ENCODE assay signal across 17 cellular contexts in genomic region chr3:142356818-142357217, GRCh38.
A peak's percentile ranks its signal among the peaks of the same experiment; 100 is the strongest.
DNase-seq lines count a peak whose midpoint lies in the region; ATAC-seq and TF ChIP-seq lines count a peak whose summit lies in the region.
"Had no signal": no experiment of that assay in that cellular context is flagged by ENCODE, and none has a peak within 500 bp of the region (broad histone marks: within the 10 kb centered on the region; RNA-seq: fewer than 3 reads in every experiment).

No MANE protein-coding gene starts in this region.

- in situ Hi-C loops in G401 (cut with HindIII; ENCODE audit: low sequenced_read_pairs), result no loop called here

- H3K36me3 Mint-ChIP-seq in naive B cell, result peaks cover 43 to 52% of the 10 kb centered on the region in 2 donors

- H3K27me3 Mint-ChIP-seq in naive B cell, result no peaks in the 10 kb centered on the region

- H3K36me3 ChIP-seq in uterus, result no peaks in the 10 kb centered on the region

- no peak for TF ChIP-seq POLR2A in uterus (IDR thresholded peaks at IDR 0.05)

- ATAC-seq in GM18511 (IDR thresholded peaks at IDR 0.05; ENCODE audit: unreplicated experiment), result peak; percentile 66
- peak; percentile 37 for ATAC-seq in GM21526 (IDR thresholded peaks at IDR 0.05; ENCODE audit: low FRiP score, unreplicated experiment)
- ATAC-seq in HG03064 (IDR thresholded peaks at IDR 0.05; ENCODE audit: low read depth, unreplicated experiment), result peak; percentile 83
- ATAC-seq in naive B cell (ENCODE audit: low read depth in 2 of 2), result no peak
- ATAC-seq: HepG2, sciatic nerve had no signal

- no peak overlapping the region for H3K27ac ChIP-seq in uterus

- H3K4me3 Mint-ChIP-seq in naive B cell, result peak overlapping the region in 1 of 8 donors; percentile 76
- H3K4me3 Mint-ChIP-seq: mesothelial cell of epicardium had no signal

- DNase-seq in naive B cell (no peak), uterus (no peak), glomerular visceral epithelial cell (ENCODE audit: extremely low spot score) (no peak), G401 (ENCODE audit: low spot score) (no peak), GOT3 (lab: John Stamatoyannopoulos, UW) (no peak)
- DNase-seq: GF-D8; NCI-H446; nucleus accumbens; Right ventricle myocardium superior; stimulated activated CD4-positive, alpha-beta T cell treated with anti-CD3 and anti-CD28 coated beads, Interleukin-2, amount 100 ng/mL, for 24 hours; T-helper 1 cell had no signal

- TF ChIP-seq CTCF in uterus (IDR thresholded peaks at IDR 0.05), result no peak

- H3K9me3 Mint-ChIP-seq in naive B cell, result no peaks in the 10 kb centered on the region

- no peaks in the 10 kb centered on the region for H3K9me3 ChIP-seq in uterus

- H3K27ac Mint-ChIP-seq in naive B cell, result peak overlapping the region in 5 of 6 donors; percentile 5 to 94 (median 76)
- H3K27ac Mint-ChIP-seq: mesothelial cell of epicardium had no signal

- H3K4me1 ChIP-seq in uterus, result no peaks in the 10 kb centered on the region

- intact Hi-C loops in uterus (cut with DNase I; ENCODE audit: low total_unique reads), result no loop called here

- no peak overlapping the region for H3K4me3 ChIP-seq in uterus

- peaks cover 6 to 8% (median 7%) of the 10 kb centered on the region in 3 donors for H3K4me1 Mint-ChIP-seq in naive B cell
- H3K4me1 Mint-ChIP-seq: mesothelial cell of epicardium had no signal

- H3K27me3 ChIP-seq in uterus, result no peaks in the 10 kb centered on the region

Comparison
In these comparisons a context has a peak if more than half of its experiments do, and no peak if none do; other contexts are left out.
1. ATAC-seq: peak in GM18511 (single experiment), GM21526 (single experiment) and HG03064 (single experiment); none in naive B cell (0 of 2).